In the genomic region with DNA sequence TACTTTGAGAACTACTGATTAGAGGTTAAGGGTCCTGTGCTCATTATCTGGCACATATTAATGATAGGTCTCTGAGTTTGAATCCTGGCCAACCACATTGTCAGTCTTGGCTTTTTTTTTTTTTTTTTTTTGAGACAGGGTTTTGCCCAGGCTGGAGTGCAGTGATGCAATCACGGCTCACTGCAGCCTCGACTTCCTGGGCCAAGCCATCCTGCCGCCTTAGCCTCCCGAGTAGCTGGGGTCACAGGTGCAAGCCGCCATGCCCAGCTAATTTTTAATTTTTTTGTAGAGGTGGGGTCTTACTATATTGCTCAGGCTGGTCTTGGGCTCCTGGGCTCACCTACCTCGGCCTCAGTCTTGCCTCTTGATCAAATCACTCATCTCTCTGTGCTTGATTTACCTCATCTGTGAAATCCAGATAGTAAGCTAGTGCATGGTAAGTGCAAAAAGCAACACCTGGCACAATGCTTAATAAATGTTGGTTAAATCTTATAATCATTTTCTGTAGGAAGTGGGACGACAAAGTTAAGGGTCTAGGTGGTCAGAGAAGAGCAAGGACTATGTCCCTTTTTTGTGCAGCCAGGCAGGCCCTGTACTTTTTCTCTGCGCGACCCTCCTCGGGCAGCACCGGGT, we compare ENCODE assay signal across 8 cellular contexts. TPM values are rescaled to one million over a fixed set of nuclear protein-coding genes. Genes with fewer than 3 reads are reported as not detected.
DNase-seq lines count a peak whose midpoint lies in the region; ATAC-seq, FAIRE-seq and TF ChIP-seq lines count a peak whose summit lies in the region.

No MANE protein-coding gene starts in this region.

- peak; percentile 16 for DNase-seq in Calu3
- no peak for DNase-seq in H1 (ENCODE audit: low read depth in 1 of 2, low spot score in 2 of 2)
- no peak for DNase-seq in osteocyte (ENCODE audit: extremely low spot score, unreplicated experiment)
- DNase-seq in NCI-H1694 treated with DMSO at 0.1 percent for 48 hours (lab: John Stamatoyannopoulos, UW) = no peak
- no peak for DNase-seq in stimulated activated naive CD4-positive, alpha-beta T cell (lab: John Stamatoyannopoulos, UW)

- H3K23ac ChIP-seq in H1 (ENCODE audit: insufficient read length) = no peak overlapping the region

- H3K27ac Mint-ChIP-seq in Calu3 (ENCODE audit: unreplicated experiment) (peak overlapping the region; percentile 96), osteocyte (ENCODE audit: unreplicated experiment) (peak overlapping the region; percentile 92)

- H3K9ac ChIP-seq in OCI-LY3 (ENCODE audit: low read length) (peak overlapping the region; percentile 77), H1 (replicated peaks in 1 of 4; ENCODE audit: extremely low read depth in 1 of 4, low read depth in 3 of 4, low read length in 3 of 4) (peak overlapping the region in 3 of 4 experiments; percentile 67 to 96 (median 96); a peak in 5 of 7 replicates)

- peak overlapping the region; percentile 88 for H3K4me2 ChIP-seq in OCI-LY3 (ENCODE audit: low read length)
- peak overlapping the region; percentile 70 to 74 for H3K4me2 ChIP-seq in H1 (ENCODE audit: insufficient read depth in 1 of 2, low read depth in 2 of 2, low read length in 2 of 2)

- H3K4me1 ChIP-seq in OCI-LY3 (ENCODE audit: low read length) (peaks cover 16% of the 10 kb centered on the region), H1 (replicated peaks in 1 of 4; ENCODE audit: control insufficient read depth in 3 of 4, insufficient read depth in 4 of 4, low read length in 3 of 4) (peaks cover 0 to 9% (median 5%) of the 10 kb centered on the region in 4 experiments; a peak in 5 of 7 replicates)

- CTCF ChIA-PET in Calu3 (lab: Charles Lee) (interaction anchor here (0.6 to 0.9 kb wide), 2 partner anchors 69 to 148 kb away, joined by 3 read pairs; no protein-coding TSS in a partner anchor), H1 (lab: Charles Lee; ENCODE audit: partially characterized antibody) (interaction anchor here (1.1 to 1.9 kb wide), 6 partner anchors 8 to 67 kb away, joined by 3 to 7 read pairs (median 3); no protein-coding TSS in a partner anchor)

- H3K9me3 ChIP-seq in OCI-LY3 (ENCODE audit: insufficient read depth, low read length) (no peaks in the 10 kb centered on the region), H1 (ENCODE audit: insufficient read depth in 2 of 2, low read depth in 1 of 2, low read length in 1 of 2) (no peaks in the 10 kb centered on the region)

- POLR2A ChIA-PET in H1 (lab: Charles Lee; ENCODE audit: partially characterized antibody) = interaction anchor here (0.6 to 7.4 kb wide), 4 partner anchors 9 to 283 kb away, joined by 3 to 77 read pairs (median 3); a partner anchor contains a TSS

- H3K4me1 Mint-ChIP-seq in Calu3 (ENCODE audit: low read depth, unreplicated experiment) (peaks cover 26% of the 10 kb centered on the region), osteocyte (ENCODE audit: unreplicated experiment) (peaks cover 22% of the 10 kb centered on the region)

- TF ChIP-seq CTCF in Calu3 (IDR thresholded peaks at IDR 0.05; ENCODE audit: unreplicated experiment) = no peak
- TF ChIP-seq CTCF in OCI-LY3 (IDR thresholded peaks at IDR 0.05; ENCODE audit: low read depth, low read length) = no peak
- TF ChIP-seq CTCF in H1 (IDR thresholded peaks at IDR 0.05; ENCODE audit: control extremely low read depth in 1 of 3, insufficient read depth in 1 of 3, low read depth in 1 of 3, low read length in 3 of 3) = no peak
- no peak for TF ChIP-seq CTCF in osteocyte (IDR thresholded peaks at IDR 0.05)

- no peaks in the 10 kb centered on the region for H3K27me3 Mint-ChIP-seq in Calu3 (ENCODE audit: unreplicated experiment)
- H3K27me3 Mint-ChIP-seq in osteocyte (ENCODE audit: unreplicated experiment) = no peaks in the 10 kb centered on the region

- ATAC-seq in HG03196 (IDR thresholded peaks at IDR 0.05; ENCODE audit: unreplicated experiment) = no peak
- ATAC-seq in GM21786 (IDR thresholded peaks at IDR 0.05; ENCODE audit: unreplicated experiment) = no peak

- no peak overlapping the region for H3K4ac ChIP-seq in H1 (replicated peaks; ENCODE audit: insufficient read length, low read depth, low read length)

- no peak for TF ChIP-seq RAD21 in H1 (IDR thresholded peaks at IDR 0.05 in 1 of 2, conservative IDR thresholded peaks at IDR 0.05 in 1 of 2; ENCODE audit: low read depth in 2 of 2, low read length in 2 of 2)

- TF ChIP-seq POLR2A in H1 (IDR thresholded peaks at IDR 0.05; ENCODE audit: control extremely low read depth in 1 of 2, low read depth in 2 of 2, low read length in 2 of 2) = no peak

- TSS peak; percentile 81 for BruUV-seq in Calu3 (replicated peaks; lab: Mats Ljungman, UMichigan)

- H4K5ac ChIP-seq in H1 (ENCODE audit: insufficient read length, low read depth, low read length) = peak overlapping the region; percentile 20

- no peak overlapping the region for H2BK120ac ChIP-seq in H1 (replicated peaks; ENCODE audit: low read depth, low read length)

- H2AFZ ChIP-seq in OCI-LY3 (ENCODE audit: low read depth, low read length) = peak overlapping the region; percentile 94
- peak overlapping the region; percentile 97 for H2AFZ ChIP-seq in H1 (ENCODE audit: low read length)

- intact Hi-C loops in Calu3 (cut with micrococcal nuclease; ENCODE audit: unreplicated experiment) = loop anchor here (1.0 to 5.0 kb wide), 3 partner anchors 53 to 171 kb away; a partner anchor contains a TSS

- 49% methylated on average over 11 of the region's 11 CpGs; no CpG with 5 or more reads in 1 of the 2 experiments for WGBS in H1 (ENCODE audit: extremely low coverage in 1 of 2, insufficient coverage in 1 of 2, insufficient read length in 1 of 2, insufficient replicate concordance in 2 of 2, low coverage in 1 of 2, low lambda C conversion rate in 2 of 2, missing lambda C conversion rate in 1 of 2), 2 experiments

- H3K36me3 ChIP-seq in OCI-LY3 (replicated peaks; ENCODE audit: low read depth, low read length) (no peaks in the 10 kb centered on the region), H1 (ENCODE audit: control insufficient read depth in 2 of 4, insufficient read depth in 4 of 4, low read length in 3 of 4) (no peaks in the 10 kb centered on the region)

- no peak overlapping the region for H2AK5ac ChIP-seq in H1 (ENCODE audit: low read depth, low read length)

- no peak overlapping the region for H3K56ac ChIP-seq in H1 (replicated peaks; ENCODE audit: insufficient read length, low read depth, low read length)

- peak overlapping the region; percentile 99 for H4K8ac ChIP-seq in H1 (ENCODE audit: extremely low read depth, insufficient read depth, low read length)

- TF ChIP-seq EP300 in H1 (IDR thresholded peaks at IDR 0.05; ENCODE audit: borderline replicate concordance in 1 of 2, low read depth in 2 of 2, low read length in 2 of 2) = no peak

- H3K79me1 ChIP-seq in H1 (ENCODE audit: low read depth, low read length) = peaks cover 3% of the 10 kb centered on the region; the same call in 1 of the 2 replicates

- peak overlapping the region; percentile 89 for H3K4me3 Mint-ChIP-seq in Calu3 (ENCODE audit: low read depth, unreplicated experiment)
- peak overlapping the region; percentile 86 for H3K4me3 Mint-ChIP-seq in osteocyte (ENCODE audit: unreplicated experiment)

- FAIRE-seq in H1 (lab: Jason Lieb, UNC) = no peak

- H4K91ac ChIP-seq in H1 (replicated peaks; ENCODE audit: insufficient read length, low read length) = peak overlapping the region; percentile 79

- H2BK12ac ChIP-seq in H1 (ENCODE audit: low read depth, low read length) = no peak overlapping the region

- H3K14ac ChIP-seq in H1 (ENCODE audit: insufficient read length) = no peak overlapping the region

- H3K79me2 ChIP-seq in OCI-LY3 (ENCODE audit: low read length) (peaks cover 33% of the 10 kb centered on the region), H1 (ENCODE audit: control insufficient read depth in 1 of 2, insufficient read depth in 2 of 2, low read length in 2 of 2) (peaks cover 0 to 28% of the 10 kb centered on the region in 2 experiments; a peak in 2 of 4 replicates)

- H2BK5ac ChIP-seq in H1 (ENCODE audit: low read depth, low read length) = peak overlapping the region; percentile 91; the same call in 1 of the 2 replicates

- no peaks in the 10 kb centered on the region for H3K27me3 ChIP-seq in OCI-LY3 (ENCODE audit: low read depth, low read length)
- H3K27me3 ChIP-seq in H1 (replicated peaks in 1 of 4; ENCODE audit: control insufficient read depth in 3 of 4, extremely low read depth in 1 of 4, insufficient read depth in 3 of 4, low read length in 3 of 4) = no peaks in the 10 kb centered on the region

- H4K20me1 ChIP-seq in OCI-LY3 (ENCODE audit: insufficient read depth, low read length) (no peaks in the 10 kb centered on the region), H1 (replicated peaks in 1 of 2; ENCODE audit: control insufficient read depth in 1 of 2, insufficient read depth in 2 of 2, low read length in 2 of 2) (no peaks in the 10 kb centered on the region)

- peak overlapping the region; percentile 81 for H3K27ac ChIP-seq in OCI-LY3 (ENCODE audit: low read length)
- peak overlapping the region; percentile 93; the same call in 1 of the 2 replicates for H3K27ac ChIP-seq in H1 (ENCODE audit: low read depth, low read length)

- H3K36me3 Mint-ChIP-seq in Calu3 (ENCODE audit: insufficient read depth, unreplicated experiment) (peaks cover 18% of the 10 kb centered on the region), osteocyte (ENCODE audit: unreplicated experiment) (no peaks in the 10 kb centered on the region)

- no peak overlapping the region for H2BK20ac ChIP-seq in H1 (ENCODE audit: low read length)

- peak overlapping the region; percentile 94 for H3K4me3 ChIP-seq in OCI-LY3 (ENCODE audit: low read length)
- peak overlapping the region; percentile 59 to 90 (median 72) for H3K4me3 ChIP-seq in H1 (ENCODE audit: extremely low read depth in 1 of 4, insufficient read depth in 2 of 4, low read depth in 3 of 4, low read length in 4 of 4)

- H3K23me2 ChIP-seq in H1 (ENCODE audit: low read depth, low read length) = peaks cover 7% of the 10 kb centered on the region

- H3K9me3 Mint-ChIP-seq in Calu3 (ENCODE audit: low read depth, unreplicated experiment) = no peaks in the 10 kb centered on the region
- H3K9me3 Mint-ChIP-seq in osteocyte (ENCODE audit: unreplicated experiment) = no peaks in the 10 kb centered on the region

- no peak overlapping the region for H3K18ac ChIP-seq in H1 (ENCODE audit: extremely low read depth, low read length)

- H2BK15ac ChIP-seq in H1 (ENCODE audit: low read length) = no peak overlapping the region

RNA-seq across cellular contexts. Expression of a gene that starts 0.4 kb away (rescaled TPM):
- total RNA-seq in Calu3 (2022) (52.3 and 63.5 TPM in 2 replicates), osteocyte (37.4 and 40.4 TPM in 2 replicates)
- total RNA-seq in H1 (2021; fragmentation: NEBNext Ultra II Directional; extraction: Animal tissue kit (Norgen Biotek cat#: 25700)) = 56.7 and 60.2 TPM in 2 replicates
- polyA plus RNA-seq in H1 (2011; rRNA removed) = 60.8 and 84.4 TPM in 2 replicates
- polyA plus RNA-seq in H1 (2011; cell fraction: cytosol; rRNA removed) = 82.6 TPM
- 63.8 TPM for polyA plus RNA-seq in H1 (2011; cell fraction: nucleus; rRNA removed)
- 69.8 to 75.3 TPM (median 73.3 TPM) in 4 replicates for polyA plus RNA-seq in H1 (2012, experiment 1 of 2)
- 41.3 TPM for polyA plus RNA-seq in H1 (2012, experiment 2 of 2)
- 35.0 TPM for polyA plus RNA-seq in H1 (2013, experiment 1 of 2)
- polyA plus RNA-seq in H1 (2013, experiment 2 of 2) = 35.0 TPM
- polyA minus RNA-seq in H1 (2011; rRNA and poly(A)+ RNA removed) = 112 and 123 TPM in 2 replicates
- polyA minus RNA-seq in H1 (2011; cell fraction: cytosol; rRNA and poly(A)+ RNA removed) = 44.0 TPM
- 31.8 TPM for polyA minus RNA-seq in H1 (2011; cell fraction: nucleus; rRNA and poly(A)+ RNA removed)

RNA-seq across cellular contexts. Expression of a gene that starts 53.6 kb away (rescaled TPM):
- 59.4 and 63.9 TPM in 2 replicates for total RNA-seq in Calu3 (2022)
- 40.6 and 41.8 TPM in 2 replicates for total RNA-seq in H1 (2021; fragmentation: NEBNext Ultra II Directional; extraction: Animal tissue kit (Norgen Biotek cat#: 25700))
- 8.8 and 9.1 TPM in 2 replicates for polyA plus RNA-seq in H1 (2011; rRNA removed)
- 10.8 TPM for polyA plus RNA-seq in H1 (2011; cell fraction: cytosol; rRNA removed)
- polyA plus RNA-seq in H1 (2011; cell fraction: nucleus; rRNA removed) = 6.3 TPM
- 11.7 to 34.4 TPM (median 17.6 TPM) in 4 replicates for polyA plus RNA-seq in H1 (2012, experiment 1 of 2)
- polyA plus RNA-seq in H1 (2012, experiment 2 of 2) = 2.2 TPM
- polyA plus RNA-seq in H1 (2013, experiment 1 of 2) = 17.7 TPM
- polyA plus RNA-seq in H1 (2013, experiment 2 of 2) = 17.7 TPM
- 19.0 and 32.2 TPM in 2 replicates for polyA minus RNA-seq in H1 (2011; rRNA and poly(A)+ RNA removed)
- polyA minus RNA-seq in H1 (2011; cell fraction: cytosol; rRNA and poly(A)+ RNA removed) = 20.9 TPM
- polyA minus RNA-seq in H1 (2011; cell fraction: nucleus; rRNA and poly(A)+ RNA removed) = 16.8 TPM
- total RNA-seq in osteocyte = 28.7 and 28.9 TPM in 2 replicates
